Comparison of ENCODE assay signal across 8 cellular contexts in genomic region chr1:183070923-183071618, GRCh38. TPM values are rescaled to one million over a fixed set of nuclear protein-coding genes. Genes with fewer than 3 reads are reported as not detected.
DNase-seq lines count a peak whose midpoint lies in the region; ATAC-seq and TF ChIP-seq lines count a peak whose summit lies in the region.

No MANE protein-coding gene starts in this region.

- H3K4me1 Mint-ChIP-seq in activated CD4-positive, alpha-beta memory T cell treated with anti-CD3 and anti-CD28 coated beads for 36 hours (ENCODE audit: low read depth), result no peaks in the 10 kb centered on the region

- H3K79me2 ChIP-seq in hepatocyte, result peaks cover 99% of the 10 kb centered on the region

- TF ChIP-seq CTCF in left ventricle myocardium inferior (IDR thresholded peaks at IDR 0.05; ENCODE audit: borderline replicate concordance) (no peak), hepatocyte (IDR thresholded peaks at IDR 0.05; ENCODE audit: poor library complexity) (no peak), WERI-Rb-1 (IDR thresholded peaks at IDR 0.05; ENCODE audit: low read depth, low read length) (no peak)

- 72% methylated on average over 3 of the region's 3 CpGs for WGBS in hepatocyte (ENCODE audit: low lambda C conversion rate, missing lambda C conversion rate)

- H3K9me3 Mint-ChIP-seq in activated CD4-positive, alpha-beta memory T cell treated with anti-CD3 and anti-CD28 coated beads for 36 hours, result no peaks in the 10 kb centered on the region

- POLR2A ChIA-PET in activated CD4-positive, alpha-beta memory T cell treated with anti-CD3 and anti-CD28 coated beads for 36 hours (lab: Charles Lee), result no interaction called here

- H4K20me1 ChIP-seq in hepatocyte (ENCODE audit: insufficient read depth, poor library complexity, severe bottlenecking), result peaks cover 1% of the 10 kb centered on the region

- intact Hi-C loops in left ventricle myocardium inferior (cut with micrococcal nuclease), result no loop called here
- intact Hi-C loops in activated CD4-positive, alpha-beta memory T cell treated with anti-CD3 and anti-CD28 coated beads for 36 hours (cut with micrococcal nuclease), result no loop called here

- CTCF ChIA-PET in activated CD4-positive, alpha-beta memory T cell treated with anti-CD3 and anti-CD28 coated beads for 36 hours (lab: Charles Lee), result no interaction called here

- H3K4me3 ChIP-seq in left ventricle myocardium inferior (no peak overlapping the region), hepatocyte (no peak overlapping the region), WERI-Rb-1 (ENCODE audit: low read depth, low read length) (no peak overlapping the region)

- H3K9me3 ChIP-seq in left ventricle myocardium inferior (replicated peaks) (peaks cover 5% of the 10 kb centered on the region), hepatocyte (ENCODE audit: low read depth) (no peaks in the 10 kb centered on the region), WERI-Rb-1 (ENCODE audit: severe bottlenecking) (no peaks in the 10 kb centered on the region)

- H3K4me3 Mint-ChIP-seq in activated CD4-positive, alpha-beta memory T cell treated with anti-CD3 and anti-CD28 coated beads for 36 hours, result no peak overlapping the region

- H3K27me3 Mint-ChIP-seq in activated CD4-positive, alpha-beta memory T cell treated with anti-CD3 and anti-CD28 coated beads for 36 hours, result no peaks in the 10 kb centered on the region

- H3K36me3 ChIP-seq in left ventricle myocardium inferior (no peaks in the 10 kb centered on the region), hepatocyte (replicated peaks; ENCODE audit: insufficient read depth, low read depth) (no peaks in the 10 kb centered on the region), WERI-Rb-1 (no peaks in the 10 kb centered on the region)

- peak overlapping the region; percentile 55 for H3K27ac ChIP-seq in left ventricle myocardium inferior (replicated peaks)
- no peak overlapping the region for H3K27ac ChIP-seq in hepatocyte
- H3K27ac ChIP-seq in WERI-Rb-1, result no peak overlapping the region

- ATAC-seq in GM18868 (IDR thresholded peaks at IDR 0.05; ENCODE audit: unreplicated experiment) (peak; percentile 84), HG02759 (IDR thresholded peaks at IDR 0.05; ENCODE audit: unreplicated experiment) (peak; percentile 82)

- peak; percentile 93 for DNase-seq in NCI-H2107 treated with DMSO at 0.1 percent for 48 hours (lab: John Stamatoyannopoulos, UW; ENCODE audit: unreplicated experiment)
- no peak for DNase-seq in left ventricle myocardium inferior
- no peak for DNase-seq in hepatocyte (ENCODE audit: low spot score)
- DNase-seq in activated CD4-positive, alpha-beta memory T cell treated with anti-CD3 and anti-CD28 coated beads for 36 hours, result no peak
- DNase-seq in WERI-Rb-1, result no peak
- DNase-seq in AML-193 (lab: John Stamatoyannopoulos, UW), result no peak

- H3K27ac Mint-ChIP-seq in activated CD4-positive, alpha-beta memory T cell treated with anti-CD3 and anti-CD28 coated beads for 36 hours, result no peak overlapping the region

- no peak overlapping the region for H2AFZ ChIP-seq in hepatocyte

- H3K27me3 ChIP-seq in left ventricle myocardium inferior (ENCODE audit: low read depth) (no peaks in the 10 kb centered on the region), hepatocyte (no peaks in the 10 kb centered on the region), WERI-Rb-1 (ENCODE audit: insufficient read depth, low read depth, severe bottlenecking) (no peaks in the 10 kb centered on the region)

- H3K36me3 Mint-ChIP-seq in activated CD4-positive, alpha-beta memory T cell treated with anti-CD3 and anti-CD28 coated beads for 36 hours, result no peaks in the 10 kb centered on the region

- H3K4me1 ChIP-seq in left ventricle myocardium inferior, result peaks cover 86% of the 10 kb centered on the region
- H3K4me1 ChIP-seq in hepatocyte (ENCODE audit: insufficient read depth), result peaks cover 10% of the 10 kb centered on the region

- no peak overlapping the region for H3K4me2 ChIP-seq in hepatocyte

- no peaks in the 10 kb centered on the region for H3K9me2 ChIP-seq in hepatocyte (replicated peaks; ENCODE audit: insufficient read depth)

RNA-seq across cellular contexts. Expression of gene LAMC1, which starts 47.9 kb away (rescaled TPM):
- total RNA-seq in left ventricle myocardium inferior (84.1 TPM), hepatocyte (178 and 185 TPM in 2 replicates)
- polyA plus RNA-seq in hepatocyte, result 78.4 and 86.3 TPM in 2 replicates
- under 1 TPM; 0.19 to 0.22 TPM for total RNA-seq in activated CD4-positive, alpha-beta memory T cell treated with anti-CD3 and anti-CD28 coated beads for 36 hours

Comparison
In these comparisons a context has a peak if more than half of its experiments do, and no peak if none do; other contexts are left out.
1. RNA of gene LAMC1, which starts 47.9 kb away (total RNA-seq): 178 to 185 TPM in hepatocyte and 84.1 TPM in left ventricle myocardium inferior (single experiment); 0.19 to 0.22 TPM in activated CD4-positive, alpha-beta memory T cell treated with anti-CD3 and anti-CD28 coated beads for 36 hours; every median in the first group is over 10 times any median in the second.